ENCODE assay signal across 21 cellular contexts in the genomic region with DNA sequence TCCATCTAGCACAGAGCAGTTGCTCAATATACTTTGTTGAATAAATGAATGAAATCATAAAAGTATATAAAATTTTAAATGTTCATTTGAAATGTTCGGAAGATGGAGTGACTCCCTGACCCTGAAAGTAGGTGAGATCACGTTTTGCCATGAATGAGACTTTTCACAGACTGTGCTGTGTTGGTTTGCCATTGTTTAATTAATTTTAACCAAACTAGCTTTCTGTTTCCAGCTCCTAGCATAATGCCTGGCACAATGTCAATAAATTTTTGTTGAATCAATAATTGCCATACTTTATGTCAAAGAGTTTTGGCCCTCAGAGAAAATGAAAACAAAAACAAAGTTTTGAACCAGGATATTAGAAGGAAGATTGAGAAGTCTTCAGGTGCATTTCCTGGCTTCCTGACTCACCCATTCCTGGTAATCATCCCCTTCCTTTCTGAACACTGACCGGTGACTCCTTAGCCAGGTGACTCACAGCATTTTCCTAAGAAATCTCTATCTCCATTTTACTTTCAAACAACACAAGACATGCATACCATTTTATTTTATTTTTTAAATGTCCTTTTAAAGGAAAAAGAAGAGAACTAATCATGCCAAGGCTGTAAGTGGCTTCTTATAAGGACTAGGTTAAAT. TPM values are rescaled to one million over a fixed set of nuclear protein-coding genes. Genes with fewer than 3 reads are reported as not detected.
A peak's percentile ranks its signal among the peaks of the same experiment; 100 is the strongest.
DNase-seq lines count a peak whose midpoint lies in the region; ATAC-seq, FAIRE-seq and TF ChIP-seq lines count a peak whose summit lies in the region.
"Had no signal": no experiment of that assay in that cellular context is flagged by ENCODE, and none has a peak within 500 bp of the region (broad histone marks: within the 10 kb centered on the region; RNA-seq: fewer than 3 reads in every experiment).

No MANE protein-coding gene starts in this region.

- H3K27me3 ChIP-seq in esophagus (ENCODE audit: control insufficient read depth in 1 of 2, insufficient read depth in 2 of 2, low read length in 2 of 2) (no peaks in the 10 kb centered on the region), neutrophil (no peaks in the 10 kb centered on the region), upper lobe of right lung (no peaks in the 10 kb centered on the region)
- H3K27me3 ChIP-seq: dorsolateral prefrontal cortex, suprapubic skin had no signal

- H3K4me1 Mint-ChIP-seq in mesothelial cell of epicardium (no peaks in the 10 kb centered on the region), chondrocyte (ENCODE audit: low read depth) (peaks cover 26% of the 10 kb centered on the region)
- H3K4me1 Mint-ChIP-seq: memory B cell, nephron had no signal

- H3K27me3 Mint-ChIP-seq in mesothelial cell of epicardium (ENCODE audit: low read depth), result no peaks in the 10 kb centered on the region
- no peaks in the 10 kb centered on the region for H3K27me3 Mint-ChIP-seq in chondrocyte (ENCODE audit: low read depth)
- H3K27me3 Mint-ChIP-seq: progenitor cell of endocrine pancreas had no signal

- DNase-seq in ELR (ENCODE audit: low read depth) (peak; percentile 73), RCC 7860 (ENCODE audit: low spot score) (peak; percentile 42), upper lobe of right lung (no peak), mesothelial cell of epicardium (ENCODE audit: low spot score in 2 of 2, unreplicated experiment in 2 of 2) (no peak), chondrocyte (ENCODE audit: low spot score) (no peak)
- DNase-seq: activated CD4-positive, alpha-beta T cell treated with anti-CD3 and anti-CD28 coated beads for 1 hour; activated naive CD8-positive, alpha-beta T cell treated with anti-CD3 and anti-CD28 coated beads, Interleukin-2, amount 10 ng/mL, durations not matched to agents 7 days and 5 days; DMS79; dorsolateral prefrontal cortex; head of caudate nucleus; NCI-H146; NCI-H774; SK-N-SH had no signal

- no peak for ATAC-seq in upper lobe of right lung
- ATAC-seq in HG03342 (IDR thresholded peaks at IDR 0.05; ENCODE audit: unreplicated experiment), result no peak

- H3K27ac Mint-ChIP-seq in mesothelial cell of epicardium (no peak overlapping the region), chondrocyte (ENCODE audit: unreplicated experiment) (no peak overlapping the region)
- H3K27ac Mint-ChIP-seq: activated naive CD8-positive, alpha-beta T cell treated with anti-CD3 and anti-CD28 coated beads, Interleukin-2, amount 10 ng/mL, durations not matched to agents 7 days and 5 days; activated T-helper 1 cell treated with anti-CD3 and anti-CD28 coated beads, Interleukin-12 subunit alpha, Interleukin-12 subunit beta, Interleukin-2, Interleukin-4 antibody, amounts not matched to agents 30 ng/mL and 10 ng/mL and 1 ng/mL, durations not matched to agents 14 hours and 24 hours and 36 hours; memory B cell; nephron; progenitor cell of endocrine pancreas had no signal

- no peak for TF ChIP-seq CTCF in neutrophil (IDR thresholded peaks at IDR 0.05)
- TF ChIP-seq CTCF in upper lobe of right lung (IDR thresholded peaks at IDR 0.05), result no peak
- TF ChIP-seq CTCF in mesothelial cell of epicardium (IDR thresholded peaks at IDR 0.05; ENCODE audit: unreplicated experiment), result no peak
- TF ChIP-seq CTCF in chondrocyte (IDR thresholded peaks at IDR 0.05), result no peak

- H3K9me3 Mint-ChIP-seq in mesothelial cell of epicardium, result peaks cover 16% of the 10 kb centered on the region
- H3K9me3 Mint-ChIP-seq in chondrocyte (ENCODE audit: low read depth), result peaks cover 12% of the 10 kb centered on the region

- H3K4me3 ChIP-seq in esophagus (ENCODE audit: low read depth in 1 of 2, low read length in 2 of 2) (no peak overlapping the region), neutrophil (ENCODE audit: low read depth in 1 of 2, low read length in 1 of 2) (no peak overlapping the region), upper lobe of right lung (no peak overlapping the region)
- H3K4me3 ChIP-seq: dorsolateral prefrontal cortex, suprapubic skin had no signal

- peak; percentile 76 for FAIRE-seq in RCC 7860 (lab: Jason Lieb, UNC)

- H3K36me3 Mint-ChIP-seq in mesothelial cell of epicardium (peaks cover 4% of the 10 kb centered on the region), chondrocyte (ENCODE audit: low read depth) (peaks cover 5% of the 10 kb centered on the region)

- intact Hi-C loops in upper lobe of right lung (cut with DNase I), result no loop called here

- H3K9me3 ChIP-seq in esophagus (ENCODE audit: control insufficient read depth in 2 of 2, insufficient read depth in 1 of 2, low read depth in 1 of 2, low read length in 1 of 2), result no peaks in the 10 kb centered on the region
- no peaks in the 10 kb centered on the region for H3K9me3 ChIP-seq in neutrophil
- H3K9me3 ChIP-seq in upper lobe of right lung, result no peaks in the 10 kb centered on the region
- H3K9me3 ChIP-seq: suprapubic skin had no signal

- H3K27ac ChIP-seq in esophagus (ENCODE audit: low read depth in 2 of 2, low read length in 1 of 2) (peak overlapping the region; percentile 60 to 73), neutrophil (peak overlapping the region; percentile 85), upper lobe of right lung (no peak overlapping the region)
- H3K27ac ChIP-seq: dorsolateral prefrontal cortex, suprapubic skin had no signal

- H3K4me3 Mint-ChIP-seq in mesothelial cell of epicardium (no peak overlapping the region), chondrocyte (ENCODE audit: unreplicated experiment) (no peak overlapping the region)
- H3K4me3 Mint-ChIP-seq: activated naive CD8-positive, alpha-beta T cell treated with anti-CD3 and anti-CD28 coated beads, Interleukin-2, amount 10 ng/mL, durations not matched to agents 7 days and 5 days; activated T-helper 1 cell treated with anti-CD3 and anti-CD28 coated beads, Interleukin-12 subunit alpha, Interleukin-12 subunit beta, Interleukin-2, Interleukin-4 antibody, amounts not matched to agents 30 ng/mL and 10 ng/mL and 1 ng/mL, durations not matched to agents 14 hours and 24 hours and 36 hours; memory B cell; nephron had no signal

- H3K4me1 ChIP-seq in esophagus (ENCODE audit: control insufficient read depth in 2 of 2, insufficient read depth in 2 of 2, low read length in 1 of 2) (no peaks in the 10 kb centered on the region), neutrophil (ENCODE audit: control insufficient read depth in 1 of 2, insufficient read depth in 1 of 2, low read depth in 1 of 2, low read length in 1 of 2) (peaks cover 41 to 46% of the 10 kb centered on the region in 2 experiments), upper lobe of right lung (no peaks in the 10 kb centered on the region)
- H3K4me1 ChIP-seq: suprapubic skin had no signal

- WGBS in esophagus, 2 donors, result 51 to 60% methylated on average over 3 of the region's 3 CpGs

- H3K36me3 ChIP-seq in esophagus (ENCODE audit: control insufficient read depth in 2 of 2, insufficient read depth in 2 of 2, low read length in 1 of 2) (no peaks in the 10 kb centered on the region), neutrophil (no peaks in the 10 kb centered on the region), upper lobe of right lung (no peaks in the 10 kb centered on the region)
- H3K36me3 ChIP-seq: suprapubic skin had no signal

RNA-seq across cellular contexts. Expression of gene SLC28A3, which starts 15.1 kb away (rescaled TPM):
- polyA plus RNA-seq in esophagus, result 1 to 10 TPM; 4.7 to 6.1 TPM
- total RNA-seq in upper lobe of right lung (1.6 TPM), mesothelial cell of epicardium (0.72 to 0.89 TPM (median 0.84 TPM) in 3 replicates), chondrocyte (0.15 to 0.35 TPM in 2 of 3 replicates, not detected in the other)

Comparison
In these comparisons a context has a peak if more than half of its experiments do, and no peak if none do; other contexts are left out.
1. DNase-seq: peak in ELR (single experiment) and RCC 7860 (single experiment); none in upper lobe of right lung (single experiment), mesothelial cell of epicardium (0 of 2) and chondrocyte (single experiment).